13 cellular contexts compared by ENCODE assay signal in genomic region chr16:85637808-85638186, GRCh38. TPM values are rescaled to one million over a fixed set of nuclear protein-coding genes. Genes with fewer than 3 reads are reported as not detected.
A peak's percentile ranks its signal among the peaks of the same experiment; 100 is the strongest.
DNase-seq lines count a peak whose midpoint lies in the region; ATAC-seq, FAIRE-seq and TF ChIP-seq lines count a peak whose summit lies in the region.
"Had no signal": no experiment of that assay in that cellular context is flagged by ENCODE, and none has a peak within 500 bp of the region (broad histone marks: within the 10 kb centered on the region; RNA-seq: fewer than 3 reads in every experiment).

No MANE protein-coding gene starts in this region.

- H3K27ac ChIP-seq in BLaER1 treated with 17β-estradiol and CSF1 and Interleukin-3, amounts not matched to agents 10 nM and 100 nM, result peak overlapping the region in 2 of 11 experiments; percentile 16 to 17; a peak in 3 of 22 replicates
- H3K27ac ChIP-seq in HUES48 (ENCODE audit: low read depth, low read length) (no peak overlapping the region), HepG2 (ENCODE audit: extremely low read length, insufficient read depth, low read length) (no peak overlapping the region)
- H3K27ac ChIP-seq: HL-60, parathyroid adenoma had no signal

- POLR2A ChIA-PET in HepG2 (lab: Yijun Ruan, JAX), result interaction anchor here (1.0 kb wide), 1 partner anchor 16 kb away, joined by 3 read pairs; no protein-coding TSS in a partner anchor

- no peak for FAIRE-seq in HepG2 (lab: Jason Lieb, UNC)
- FAIRE-seq: G401.6 had no signal

- no peak for ATAC-seq in HepG2
- no peak for ATAC-seq in HG02973 (IDR thresholded peaks at IDR 0.05; ENCODE audit: unreplicated experiment)

- H4K20me1 ChIP-seq in BLaER1 treated with 17β-estradiol and CSF1 and Interleukin-3, amounts not matched to agents 10 nM and 100 nM, result peaks cover 98 to 100% (median 99%) of the 10 kb centered on the region in 11 experiments
- peaks cover 94% of the 10 kb centered on the region; the same call in 1 of the 2 replicates for H4K20me1 ChIP-seq in HepG2 (ENCODE audit: insufficient read depth, low read length)

- TF ChIP-seq CTCF in brain (conservative IDR thresholded peaks at IDR 0.05) (no peak), HepG2 (CRISPR knock-in tag; IDR thresholded peaks at IDR 0.05) (no peak)

- no peaks in the 10 kb centered on the region for H3K9me3 Mint-ChIP-seq in brain

- no peak for TF ChIP-seq EP300 in HepG2 (IDR thresholded peaks at IDR 0.05; ENCODE audit: low read depth in 2 of 2, low read length in 2 of 2)
- no peak for TF ChIP-seq EP300 in HepG2 (CRISPR knock-in tag; IDR thresholded peaks at IDR 0.05; ENCODE audit: borderline replicate concordance)

- H3K4me2 ChIP-seq in BLaER1 treated with 17β-estradiol and CSF1 and Interleukin-3, amounts not matched to agents 10 nM and 100 nM, result peak overlapping the region in 9 of 11 experiments; percentile 21 to 69 (median 59); a peak in 17 of 22 replicates
- no peak overlapping the region for H3K4me2 ChIP-seq in HepG2 (ENCODE audit: low read depth, low read length)

- BruUV-seq in HepG2 (replicated peaks; lab: Mats Ljungman, UMichigan), result no TSS peak

- H3K4me3 ChIP-seq in BLaER1 treated with 17β-estradiol and CSF1 and Interleukin-3, amounts not matched to agents 10 nM and 100 nM, result no peak overlapping the region
- H3K4me3 ChIP-seq in HUES48 (ENCODE audit: low read depth, low read length) (no peak overlapping the region), HepG2 (replicated peaks in 1 of 3; ENCODE audit: insufficient read depth in 1 of 3, low read depth in 2 of 3, low read length in 3 of 3) (no peak overlapping the region)

- no peak for TF ChIP-seq RAD21 in HepG2 (CRISPR knock-in tag; IDR thresholded peaks at IDR 0.05)

- H3K4me3 Mint-ChIP-seq in brain, result peak overlapping the region in 1 of 5 experiments; percentile 47

- peak overlapping the region in 4 of 11 experiments; percentile 26 to 39 (median 30); a peak in 3 of 22 replicates for H3K9ac ChIP-seq in BLaER1 treated with 17β-estradiol and CSF1 and Interleukin-3, amounts not matched to agents 10 nM and 100 nM
- H3K9ac ChIP-seq in HUES48 (ENCODE audit: low read depth, low read length), result 0 out of 2 replicates have a peak overlapping the region, but pooled peaks have one; percentile 18
- H3K9ac ChIP-seq in HepG2 (ENCODE audit: insufficient read depth, low read depth, low read length), result no peak overlapping the region
- H3K9ac ChIP-seq: parathyroid adenoma had no signal

- DNase-seq in HepG2 (ENCODE audit: low spot score) (no peak), NCI-H226 (no peak), AG08396 (ENCODE audit: low spot score) (no peak), NCI-H146 (lab: John Stamatoyannopoulos, UW) (no peak)
- DNase-seq: activated naive CD4-positive, alpha-beta T cell treated with Interleukin-2 at 50 U/mL for 16 hours; GOT3 had no signal

- peaks cover 56% of the 10 kb centered on the region for H3K79me2 ChIP-seq in HepG2 (ENCODE audit: insufficient read depth, low read length)

- 98% methylated on average over 17 of the region's 19 CpGs for WGBS in HepG2 (ENCODE audit: low lambda C conversion rate)

- no peaks in the 10 kb centered on the region for H3K27me3 ChIP-seq in BLaER1 treated with 17β-estradiol and CSF1 and Interleukin-3, amounts not matched to agents 10 nM and 100 nM
- no peaks in the 10 kb centered on the region for H3K27me3 ChIP-seq in HUES48 (ENCODE audit: control insufficient read depth, insufficient read depth, low read length)
- H3K27me3 ChIP-seq in HepG2 (ENCODE audit: control insufficient read depth in 1 of 2, insufficient read depth in 2 of 2, low read length in 2 of 2), result no peaks in the 10 kb centered on the region

- H3K27ac Mint-ChIP-seq in brain, result peak overlapping the region in 4 of 5 experiments; percentile 59 to 93 (median 78)

- H3K36me3 Mint-ChIP-seq in brain, result peaks cover 3% of the 10 kb centered on the region

- H3K9me3 ChIP-seq in BLaER1 treated with 17β-estradiol and CSF1 and Interleukin-3, amounts not matched to agents 10 nM and 100 nM (replicated peaks in 1 of 11), result no peaks in the 10 kb centered on the region
- H3K9me3 ChIP-seq in HUES48 (ENCODE audit: control insufficient read depth, insufficient read depth, low read length) (no peaks in the 10 kb centered on the region), HepG2 (ENCODE audit: low read length) (no peaks in the 10 kb centered on the region)

- in situ Hi-C loops in HepG2 (cut with HindIII; ENCODE audit: extremely low pct_ligation_motif_present, low pct_unique_long_range_greater_than_20kb), result no loop called here

- CTCF ChIA-PET in HepG2 (lab: Yijun Ruan, JAX; ENCODE audit: low intra/inter-chr PET ratio, low total read pairs), result no interaction called here

- no peak overlapping the region for H2AFZ ChIP-seq in HepG2 (ENCODE audit: low read length)
- H2AFZ ChIP-seq: parathyroid adenoma had no signal

- TF ChIP-seq POLR2A in HepG2 (IDR thresholded peaks at IDR 0.05; ENCODE audit: insufficient read depth in 1 of 2, low read depth in 2 of 2, low read length in 2 of 2), result no peak

- peaks cover 20 to 86% (median 64%) of the 10 kb centered on the region in 10 experiments for H3K4me1 ChIP-seq in BLaER1 treated with 17β-estradiol and CSF1 and Interleukin-3, amounts not matched to agents 10 nM and 100 nM
- H3K4me1 ChIP-seq in HUES48 (ENCODE audit: control insufficient read depth, insufficient read depth, low read length) (no peaks in the 10 kb centered on the region; the same call in 1 of the 2 replicates), HepG2 (ENCODE audit: insufficient read depth, low read length) (no peaks in the 10 kb centered on the region)
- H3K4me1 ChIP-seq: parathyroid adenoma had no signal

- peaks cover 3% of the 10 kb centered on the region for H3K27me3 Mint-ChIP-seq in brain

- H3K4me1 Mint-ChIP-seq in brain, result peaks cover 40% of the 10 kb centered on the region

- intact Hi-C loops in HepG2 (cut with micrococcal nuclease; ENCODE audit: unreplicated experiment), result no loop called here

- peaks cover 0 to 83% (median 63%) of the 10 kb centered on the region in 11 experiments; a peak in 18 of 22 replicates for H3K36me3 ChIP-seq in BLaER1 treated with 17β-estradiol and CSF1 and Interleukin-3, amounts not matched to agents 10 nM and 100 nM
- peaks cover 41% of the 10 kb centered on the region for H3K36me3 ChIP-seq in HUES48 (ENCODE audit: control insufficient read depth, insufficient read depth, low read length)
- peaks cover 36 to 86% of the 10 kb centered on the region in 2 experiments for H3K36me3 ChIP-seq in HepG2 (replicated peaks in 1 of 2; ENCODE audit: control insufficient read depth in 1 of 2, insufficient read depth in 2 of 2, low read length in 2 of 2)

TF ChIP-seq in HepG2, 621 proteins besides CTCF, POLR2A, EP300 and RAD21 (continues in another document):
- peak; percentile 26 for TF ChIP-seq AGO2 (optimal IDR thresholded peaks at IDR 0.05; ENCODE audit: low read depth, low read length)

RNA-seq across cellular contexts. Expression of gene GSE1, which starts 24.7 kb away (rescaled TPM):
- 127 TPM for polyA plus RNA-seq in brain (ENCODE audit: insufficient read depth, low read depth, low replicate concordance)
- 16.1 and 19.5 TPM in 2 replicates for total RNA-seq in HepG2 (2016; rRNA removed; fragmentation: Illumina TruSeq; extraction: Trizol)
- 13.0 and 16.7 TPM in 2 replicates for total RNA-seq in HepG2 (2016; cell fraction: cytosol; rRNA removed; fragmentation: Illumina TruSeq; extraction: Trizol; ENCODE audit: low read depth)
- total RNA-seq in HepG2 (2016; cell fraction: insoluble cytoplasmic fraction; rRNA removed; fragmentation: Illumina TruSeq; extraction: Trizol), result 15.4 and 17.4 TPM in 2 replicates
- 18.2 and 21.4 TPM in 2 replicates for total RNA-seq in HepG2 (2016; cell fraction: membrane; rRNA removed; fragmentation: Illumina TruSeq; extraction: Trizol)
- total RNA-seq in HepG2 (2016; cell fraction: nucleus; rRNA removed; fragmentation: Illumina TruSeq; extraction: Trizol), result 31.6 and 33.0 TPM in 2 replicates
- 31.2 and 37.7 TPM in 2 replicates for polyA plus RNA-seq in HepG2 (2011; rRNA removed)
- 20.9 and 26.7 TPM in 2 replicates for polyA plus RNA-seq in HepG2 (2011; cell fraction: cytosol; rRNA removed)
- polyA plus RNA-seq in HepG2 (2011; cell fraction: nucleus; rRNA removed), result 132 and 135 TPM in 2 replicates
- 43.5 and 43.7 TPM in 2 replicates for polyA plus RNA-seq in HepG2 (2012)
- polyA plus RNA-seq in HepG2 (2016; cell fraction: cytosol; fragmentation: Illumina TruSeq; extraction: Trizol; ENCODE audit: low read depth), result 1.4 and 1.7 TPM in 2 replicates
- 22.8 and 30.2 TPM in 2 replicates for polyA plus RNA-seq in HepG2 (2016; cell fraction: insoluble cytoplasmic fraction; fragmentation: Illumina TruSeq; extraction: Trizol; ENCODE audit: low read depth)
- polyA plus RNA-seq in HepG2 (2016; cell fraction: membrane; fragmentation: Illumina TruSeq; extraction: Trizol; ENCODE audit: low read depth), result 4.4 and 5.4 TPM in 2 replicates
- polyA plus RNA-seq in HepG2 (2016; cell fraction: nucleus; fragmentation: Illumina TruSeq; extraction: Trizol; ENCODE audit: insufficient read depth, low read depth), result 70.9 and 78.3 TPM in 2 replicates
- 24.8 and 50.4 TPM in 2 replicates for polyA minus RNA-seq in HepG2 (2011; rRNA and poly(A)+ RNA removed; ENCODE audit: low replicate concordance)
- 36.3 and 45.8 TPM in 2 replicates for polyA minus RNA-seq in HepG2 (2011; cell fraction: cytosol; rRNA and poly(A)+ RNA removed)
- polyA minus RNA-seq in HepG2 (2011; cell fraction: nucleus; rRNA and poly(A)+ RNA removed), result 83.8 and 96.8 TPM in 2 replicates

RNA-seq across cellular contexts. Expression of gene GINS2, which starts 51.0 kb away (rescaled TPM):
- polyA plus RNA-seq in brain (ENCODE audit: insufficient read depth, low read depth, low replicate concordance), result 38.2 TPM
- 48.3 and 61.7 TPM in 2 replicates for total RNA-seq in HepG2 (2016; rRNA removed; fragmentation: Illumina TruSeq; extraction: Trizol)
- 23.8 and 27.0 TPM in 2 replicates for total RNA-seq in HepG2 (2016; cell fraction: cytosol; rRNA removed; fragmentation: Illumina TruSeq; extraction: Trizol; ENCODE audit: low read depth)
- total RNA-seq in HepG2 (2016; cell fraction: insoluble cytoplasmic fraction; rRNA removed; fragmentation: Illumina TruSeq; extraction: Trizol), result 48.0 and 66.5 TPM in 2 replicates
- total RNA-seq in HepG2 (2016; cell fraction: membrane; rRNA removed; fragmentation: Illumina TruSeq; extraction: Trizol), result 37.7 and 42.3 TPM in 2 replicates
- 23.1 and 24.3 TPM in 2 replicates for total RNA-seq in HepG2 (2016; cell fraction: nucleus; rRNA removed; fragmentation: Illumina TruSeq; extraction: Trizol)
- polyA plus RNA-seq in HepG2 (2011; rRNA removed), result 7.7 and 10.6 TPM in 2 replicates
- 8.9 and 11.0 TPM in 2 replicates for polyA plus RNA-seq in HepG2 (2011; cell fraction: cytosol; rRNA removed)
- 3.9 and 4.5 TPM in 2 replicates for polyA plus RNA-seq in HepG2 (2011; cell fraction: nucleus; rRNA removed)
- 5.7 and 16.9 TPM in 2 replicates for polyA plus RNA-seq in HepG2 (2012)
- polyA plus RNA-seq in HepG2 (2016; cell fraction: cytosol; fragmentation: Illumina TruSeq; extraction: Trizol; ENCODE audit: low read depth), result 28.1 and 34.5 TPM in 2 replicates
- 76.0 and 95.5 TPM in 2 replicates for polyA plus RNA-seq in HepG2 (2016; cell fraction: insoluble cytoplasmic fraction; fragmentation: Illumina TruSeq; extraction: Trizol; ENCODE audit: low read depth)
- 36.4 and 39.0 TPM in 2 replicates for polyA plus RNA-seq in HepG2 (2016; cell fraction: membrane; fragmentation: Illumina TruSeq; extraction: Trizol; ENCODE audit: low read depth)
- polyA plus RNA-seq in HepG2 (2016; cell fraction: nucleus; fragmentation: Illumina TruSeq; extraction: Trizol; ENCODE audit: insufficient read depth, low read depth), result 38.9 and 39.5 TPM in 2 replicates
- 7.2 and 33.6 TPM in 2 replicates for polyA minus RNA-seq in HepG2 (2011; rRNA and poly(A)+ RNA removed; ENCODE audit: low replicate concordance)
- polyA minus RNA-seq in HepG2 (2011; cell fraction: cytosol; rRNA and poly(A)+ RNA removed), result 3.9 and 4.1 TPM in 2 replicates
- polyA minus RNA-seq in HepG2 (2011; cell fraction: nucleus; rRNA and poly(A)+ RNA removed), result 4.7 and 6.2 TPM in 2 replicates
